In genomic region chr7:123747620-123748141, GRCh38 we compare ENCODE assay signal across 1 cellular context.
TF ChIP-seq lines count a peak whose summit lies in the region.

No MANE protein-coding gene starts in this region.

TF ChIP-seq in H1, 55 proteins besides CTCF, POLR2A, EP300 and RAD21:
- TF ChIP-seq TAF1 (IDR thresholded peaks at IDR 0.05; ENCODE audit: low read depth, low read length): peak; percentile 67
- TF ChIP-seq SAP30 (IDR thresholded peaks at IDR 0.05; ENCODE audit: insufficient read depth, insufficient replicate concordance, low read length): peak; percentile 65
- no peak for TF ChIP-seq EZH2 (IDR thresholded peaks at IDR 0.05; ENCODE audit: low read depth, low read length, severe bottlenecking)
- TF ChIP-seq USF2 (IDR thresholded peaks at IDR 0.05; ENCODE audit: low read length): no peak
- no peak for TF ChIP-seq CHD2 (IDR thresholded peaks at IDR 0.05; ENCODE audit: low read length)
- TF ChIP-seq HDAC6 (IDR thresholded peaks at IDR 0.05; ENCODE audit: low read depth, low read length): no peak
- no peak for TF ChIP-seq RXRA (IDR thresholded peaks at IDR 0.05; ENCODE audit: insufficient read depth, low read depth, low read length)
- peak; percentile 61; the same call in 1 of the 2 replicates for TF ChIP-seq TEAD4 (IDR thresholded peaks at IDR 0.05; ENCODE audit: low read depth, low read length)
- TF ChIP-seq TBP (IDR thresholded peaks at IDR 0.05; ENCODE audit: low read depth, low read length): peak; percentile 68
- peak; percentile 18 for TF ChIP-seq TAF7 (optimal IDR thresholded peaks at IDR 0.05; ENCODE audit: borderline replicate concordance, low read depth, low read length)
- TF ChIP-seq SP4 (IDR thresholded peaks at IDR 0.05; ENCODE audit: low read length): no peak
- TF ChIP-seq CHD1 (IDR thresholded peaks at IDR 0.05; ENCODE audit: low read depth, low read length): no peak
- peak; percentile 40; the same call in 1 of the 2 replicates for TF ChIP-seq POLR2AphosphoS5 (IDR thresholded peaks at IDR 0.05; ENCODE audit: low read depth, low read length)
- 0 out of 4 replicates have a peak, but pooled peaks have one; percentile 21 to 44 for TF ChIP-seq SIN3A (conservative IDR thresholded peaks at IDR 0.05 in 1 of 2, IDR thresholded peaks at IDR 0.05 in 1 of 2; ENCODE audit: low read depth in 1 of 2, low read length in 2 of 2)
- TF ChIP-seq NRF1 (IDR thresholded peaks at IDR 0.05; ENCODE audit: low read depth, low read length): peak; percentile 6; the same call in 1 of the 2 replicates
- TF ChIP-seq FOSL1 (IDR thresholded peaks at IDR 0.05; ENCODE audit: insufficient read depth, low read depth, low read length): no peak
- TF ChIP-seq POU5F1 (IDR thresholded peaks at IDR 0.05; ENCODE audit: low read depth, low read length): no peak
